8 cellular contexts compared by ENCODE assay signal in the genomic region with DNA sequence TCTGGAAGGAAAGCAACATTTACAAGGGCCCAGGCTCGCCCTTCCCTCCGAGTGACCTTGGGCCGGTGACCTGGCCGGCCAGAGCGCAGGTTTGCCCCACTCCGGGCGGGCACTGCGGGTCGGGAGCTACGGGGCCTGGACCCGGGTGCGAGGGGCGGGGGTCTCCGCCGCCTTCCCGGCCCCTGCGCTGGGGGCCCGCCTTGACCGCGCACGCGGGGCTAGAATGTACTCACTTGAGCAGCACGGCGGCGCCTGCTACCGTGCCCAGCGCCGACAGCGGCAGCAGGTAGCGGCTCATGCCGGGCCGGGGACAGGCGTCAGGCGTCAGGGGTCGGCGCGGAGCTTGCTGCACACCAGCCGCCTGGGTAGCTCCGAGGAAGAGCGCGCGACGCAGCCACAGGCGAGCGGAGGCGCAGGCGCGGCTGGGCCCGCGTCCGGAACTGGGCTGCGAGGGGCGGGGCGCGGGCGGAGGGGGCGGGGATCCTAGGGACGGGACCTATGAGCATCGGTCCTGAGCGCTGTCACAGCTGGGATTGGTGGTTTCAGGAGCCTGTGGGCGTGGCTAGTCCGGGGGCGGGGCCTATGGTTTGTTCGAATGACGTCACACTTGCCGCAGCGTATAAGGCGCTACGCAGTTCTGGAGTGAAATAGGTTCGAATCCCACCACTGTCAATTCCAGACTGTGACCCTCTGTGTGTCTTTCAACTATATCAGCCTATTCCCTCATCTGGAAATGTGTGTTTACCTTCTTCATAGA. TPM values are rescaled to one million over a fixed set of nuclear protein-coding genes. Genes with fewer than 3 reads are reported as not detected.
DNase-seq lines count a peak whose midpoint lies in the region; ATAC-seq and TF ChIP-seq lines count a peak whose summit lies in the region.

A gene with protein sequence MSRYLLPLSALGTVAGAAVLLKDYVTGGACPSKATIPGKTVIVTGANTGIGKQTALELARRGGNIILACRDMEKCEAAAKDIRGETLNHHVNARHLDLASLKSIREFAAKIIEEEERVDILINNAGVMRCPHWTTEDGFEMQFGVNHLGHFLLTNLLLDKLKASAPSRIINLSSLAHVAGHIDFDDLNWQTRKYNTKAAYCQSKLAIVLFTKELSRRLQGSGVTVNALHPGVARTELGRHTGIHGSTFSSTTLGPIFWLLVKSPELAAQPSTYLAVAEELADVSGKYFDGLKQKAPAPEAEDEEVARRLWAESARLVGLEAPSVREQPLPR (minus strand): TSS at position 414 of the 757 bp plus-strand sequence. CDS start 116 bp downstream, at position 298.

- no peaks in the 10 kb centered on the region for H3K36me3 ChIP-seq in prostate gland

- WGBS in prostate gland, result 2% methylated on average over 42 of the region's 70 CpGs

- H3K4me1 ChIP-seq in prostate gland (replicated peaks), result no peaks in the 10 kb centered on the region

- peak; percentile 99 for DNase-seq in GM13976 (ENCODE audit: low spot score)
- peak; percentile 29 for DNase-seq in NCI-H187 treated with DMSO at 0.1 percent for 48 hours (lab: John Stamatoyannopoulos, UW)
- DNase-seq in T-helper 17 cell, result peak; percentile 97 to 98 (median 97)
- peak; percentile 85 for DNase-seq in amniotic stem cell (lab: John Stamatoyannopoulos, UW)
- DNase-seq in left ventricle myocardium superior, result peak; percentile 99
- peak; percentile 94 for DNase-seq in prostate gland (ENCODE audit: low spot score)
- DNase-seq in ureter (ENCODE audit: low spot score), result peak; percentile 98

- H3K4me3 Mint-ChIP-seq in T-helper 17 cell, result peak within 1 kb of the TSS; percentile 81

- peak within 1 kb of the TSS; percentile 97 for H3K27ac Mint-ChIP-seq in T-helper 17 cell

- intact Hi-C loops in left ventricle myocardium superior (cut with micrococcal nuclease) (no loop called here), prostate gland (cut with DNase I) (no loop called here)

- no peaks in the 10 kb centered on the region for H3K27me3 ChIP-seq in prostate gland (replicated peaks; ENCODE audit: insufficient read depth)

- peaks cover 6% of the 10 kb centered on the region for H3K27me3 Mint-ChIP-seq in T-helper 17 cell

- TF ChIP-seq CTCF in GM13976 (IDR thresholded peaks at IDR 0.05; ENCODE audit: borderline replicate concordance, control extremely low read depth, extremely low read depth, insufficient read depth, missing control alignments), result no peak
- TF ChIP-seq CTCF in prostate gland (IDR thresholded peaks at IDR 0.05), result peak in 1 of 4 experiments; percentile 9

- peak; percentile 79 for ATAC-seq in HG02884 (IDR thresholded peaks at IDR 0.05; ENCODE audit: unreplicated experiment)
- ATAC-seq in T-helper 17 cell, result peak; percentile 98
- peak; percentile 99 for ATAC-seq in left ventricle myocardium superior

- H3K27ac ChIP-seq in prostate gland, result peak within 1 kb of the TSS; percentile 63 to 71

- peak; percentile 70 for TF ChIP-seq POLR2A in prostate gland (IDR thresholded peaks at IDR 0.05)

- H3K4me3 ChIP-seq in prostate gland, result peak within 1 kb of the TSS; percentile 76 to 82

- H3K4me1 Mint-ChIP-seq in T-helper 17 cell, result peaks cover 15% of the 10 kb centered on the region

- in situ Hi-C loops in GM13976 (cut with MboI; ENCODE audit: low sequenced_read_pairs, unreplicated experiment), result no loop called here

- no peaks in the 10 kb centered on the region for H3K9me3 ChIP-seq in T-helper 17 cell (ENCODE audit: control insufficient read depth, low read length, poor library complexity, severe bottlenecking)
- no peaks in the 10 kb centered on the region for H3K9me3 ChIP-seq in prostate gland

- peaks cover 3% of the 10 kb centered on the region for H3K36me3 Mint-ChIP-seq in T-helper 17 cell (ENCODE audit: low read depth)

RNA-seq across cellular contexts. Expression of the gene that starts here (rescaled TPM):
- total RNA-seq in T-helper 17 cell, result 10 to 100 TPM; 11.3 to 12.9 TPM
- total RNA-seq in left ventricle myocardium superior, result 52.0 TPM
- 10 to 100 TPM; 29.8 to 32.8 TPM for total RNA-seq in prostate gland
- 24.8 TPM for total RNA-seq in ureter

Comparison
In these comparisons a context has a peak if more than half of its experiments do, and no peak if none do; other contexts are left out.
1. Peak in every context shown above with its lines: DNase-seq, ATAC-seq, H3K4me3 ChIP-seq and H3K27ac ChIP-seq.
2. DNase-seq: peak in every context shown above with its lines; median percentile 99 in GM13976; 99 in left ventricle myocardium superior; 98 in ureter; 97 in T-helper 17 cell; 94 in prostate gland; 85 in amniotic stem cell; 29 in NCI-H187 treated with DMSO at 0.1 percent for 48 hours.